ENCODE assay signal across 8 cellular contexts in the genomic region with DNA sequence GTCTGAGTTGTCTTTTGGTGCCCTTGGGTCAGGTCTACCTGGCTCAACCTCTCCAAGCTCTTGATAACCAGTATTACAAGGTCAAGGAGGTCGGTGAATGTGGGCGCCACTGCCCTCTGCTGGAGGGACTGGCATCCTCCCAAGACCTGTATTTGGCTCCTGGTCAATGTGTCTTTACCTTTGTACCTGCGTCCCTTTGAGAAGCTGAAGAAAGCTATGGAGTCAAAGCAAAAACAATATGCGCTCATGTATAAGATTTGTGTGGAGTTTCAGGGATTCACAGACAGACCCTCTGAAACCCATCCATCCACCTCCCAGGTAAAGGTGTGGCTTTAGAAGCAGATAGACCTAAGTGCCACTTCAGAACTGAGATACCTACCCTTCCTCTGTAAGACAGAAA.
DNase-seq lines count a peak whose midpoint lies in the region; ATAC-seq and TF ChIP-seq lines count a peak whose summit lies in the region.

No MANE protein-coding gene starts in this region.

- H3K36me3 ChIP-seq in A673 (ENCODE audit: insufficient read depth, low read length, poor library complexity, severe bottlenecking), result no peaks in the 10 kb centered on the region
- H3K36me3 ChIP-seq in PC-3 (ENCODE audit: low read depth, low read length), result no peaks in the 10 kb centered on the region
- H3K36me3 ChIP-seq in spleen, result no peaks in the 10 kb centered on the region

- no peaks in the 10 kb centered on the region for H3F3A ChIP-seq in PC-3 (ENCODE audit: low read length, unreplicated experiment)

- intact Hi-C loops in A673 (cut with micrococcal nuclease; ENCODE audit: unreplicated experiment) (loop anchor here (2.0 kb wide), 1 partner anchor 192 kb away; no protein-coding TSS in a partner anchor), PC-3 (cut with micrococcal nuclease) (loop anchor here (10.0 kb wide), 1 partner anchor 188 kb away; no protein-coding TSS in a partner anchor), head of caudate nucleus (cut with DNase I) (no loop called here), spleen (cut with DNase I; ENCODE audit: low total_unique reads) (no loop called here)

- H3K27ac ChIP-seq in A673 (ENCODE audit: low read depth, low read length, poor library complexity, severe bottlenecking) (no peak overlapping the region), PC-3 (ENCODE audit: low read length) (no peak overlapping the region), spleen (no peak overlapping the region)

- H3K9me3 ChIP-seq in A673 (ENCODE audit: low read depth, low read length, poor library complexity, severe bottlenecking) (no peaks in the 10 kb centered on the region), PC-3 (ENCODE audit: low read length) (no peaks in the 10 kb centered on the region), spleen (no peaks in the 10 kb centered on the region)

- TF ChIP-seq POLR2A in spleen (IDR thresholded peaks at IDR 0.05), result no peak

- H3K9me2 ChIP-seq in PC-3 (replicated peaks; ENCODE audit: low read length), result no peaks in the 10 kb centered on the region

- TF ChIP-seq CTCF in A673 (conservative IDR thresholded peaks at IDR 0.05; ENCODE audit: low read depth, low read length) (peak; percentile 77), PC-3 (conservative IDR thresholded peaks at IDR 0.05; ENCODE audit: low read depth, low read length) (peak; percentile 82), spleen (IDR thresholded peaks at IDR 0.05 in 8 of 11, conservative IDR thresholded peaks at IDR 0.05 in 3 of 11) (peak; percentile 52 to 87 (median 73))

- ATAC-seq in PC-3 (no peak; the same call in 1 of the 2 replicates), GM18502 (IDR thresholded peaks at IDR 0.05; ENCODE audit: poor library complexity, unreplicated experiment) (no peak)

- no TSS peak for BruUV-seq in A673 (replicated peaks; lab: Mats Ljungman, UMichigan)
- BruUV-seq in PC-3 (replicated peaks; lab: Mats Ljungman, UMichigan), result no TSS peak

- H3K4me2 ChIP-seq in PC-3 (ENCODE audit: low read length), result no peak overlapping the region

- H3K4me3 ChIP-seq in A673 (ENCODE audit: low read depth, low read length, poor library complexity, severe bottlenecking), result no peak overlapping the region
- H3K4me3 ChIP-seq in PC-3 (ENCODE audit: low read length), result no peak overlapping the region
- H3K4me3 ChIP-seq in spleen, result no peak overlapping the region

- POLR2A ChIA-PET in A673 (lab: Charles Lee; ENCODE audit: low non-redundant PET) (no interaction called here), PC-3 (lab: Charles Lee; ENCODE audit: unreplicated experiment) (interaction anchor here (0.6 kb wide), 1 partner anchor 22 kb away, joined by 6 read pairs; no protein-coding TSS in a partner anchor)

- CTCF ChIA-PET in A673 (lab: Charles Lee) (interaction anchor here (0.6 kb wide), 2 partner anchors 15 to 191 kb away, joined by 3 to 11 read pairs; no protein-coding TSS in a partner anchor), PC-3 (lab: Charles Lee) (interaction anchor here (0.6 to 1.1 kb wide), 2 partner anchors 10 to 65 kb away, joined by 3 to 5 read pairs; no protein-coding TSS in a partner anchor)

- H3K79me2 ChIP-seq in PC-3 (ENCODE audit: low read length), result no peaks in the 10 kb centered on the region

- H4K20me1 ChIP-seq in PC-3 (ENCODE audit: low read length), result no peaks in the 10 kb centered on the region

- no peak overlapping the region for H3K9ac ChIP-seq in PC-3 (ENCODE audit: low read length)

- peak; percentile 31 for DNase-seq in A673 (ENCODE audit: low spot score)
- DNase-seq in GM19240 (ENCODE audit: insufficient read length, low spot score), result peak; percentile 38
- peak; percentile 60 for DNase-seq in PC-3
- DNase-seq in activated T-helper 1 cell treated with Interleukin-2 at 50 U/mL for 16 hours (ENCODE audit: low read depth), result peak; percentile 56
- peak in 40 of 42 donors; percentile 6 to 73 (median 39) for DNase-seq in head of caudate nucleus
- peak; percentile 93 for DNase-seq in spleen
- DNase-seq in NCI-H1694 treated with DMSO at 0.1 percent for 48 hours (lab: John Stamatoyannopoulos, UW), result no peak

- H2AFZ ChIP-seq in PC-3 (ENCODE audit: low read length), result no peak overlapping the region

- H3K4me1 ChIP-seq in A673 (ENCODE audit: insufficient read depth, low read length, poor library complexity, severe bottlenecking), result no peaks in the 10 kb centered on the region
- H3K4me1 ChIP-seq in PC-3 (ENCODE audit: insufficient read depth, low read length), result no peaks in the 10 kb centered on the region
- peaks cover 0 to 16% (median 0%) of the 10 kb centered on the region in 6 donors for H3K4me1 ChIP-seq in spleen

- H3K27me3 ChIP-seq in A673 (replicated peaks; ENCODE audit: insufficient read depth, low read depth, low read length, poor library complexity) (no peaks in the 10 kb centered on the region), PC-3 (ENCODE audit: low read length) (no peaks in the 10 kb centered on the region), spleen (replicated peaks in 1 of 7) (peaks cover 0 to 3% (median 0%) of the 10 kb centered on the region in 7 donors)

- 24 to 40% (median 31%) methylated on average over 4 of the region's 4 CpGs for WGBS in spleen, 5 donors

Comparison
In these comparisons a context has a peak if more than half of its experiments do, and no peak if none do; other contexts are left out.
1. intact Hi-C loops: an anchor here in A673 (2.0 kb wide) and PC-3 (10.0 kb wide); none called in head of caudate nucleus and spleen.